8 cellular contexts compared by ENCODE assay signal in genomic region chr3:87145553-87145952, GRCh38.
DNase-seq lines count a peak whose midpoint lies in the region; ATAC-seq lines count a peak whose summit lies in the region.

No MANE protein-coding gene starts in this region.

- peaks cover 2% of the 10 kb centered on the region; the same call in 1 of the 2 replicates for H3K4me1 ChIP-seq in iPS DF 6.9 (ENCODE audit: control insufficient read depth, insufficient read depth, low read length)

- H3K27ac ChIP-seq in iPS DF 6.9 (ENCODE audit: low read length): no peak overlapping the region

- peak; percentile 17 for DNase-seq in SIG-M5 treated with dmso at 0.1 percent for 504 hours (lab: John Stamatoyannopoulos, UW; ENCODE audit: unreplicated experiment)
- DNase-seq in SIG-M5 (lab: John Stamatoyannopoulos, UW): no peak
- DNase-seq in HCEC 1CT: peak; percentile 32
- DNase-seq in OCI-M1 (lab: John Stamatoyannopoulos, UW): peak; percentile 31
- DNase-seq in iPS DF 6.9 (ENCODE audit: low read depth, low spot score): peak; percentile 66
- no peak for DNase-seq in NCI-H1930 (lab: John Stamatoyannopoulos, UW)
- DNase-seq in HuH-7.5 (ENCODE audit: low spot score): no peak

- ATAC-seq in GM19328 (IDR thresholded peaks at IDR 0.05; ENCODE audit: unreplicated experiment): no peak

- no peaks in the 10 kb centered on the region for H3K36me3 ChIP-seq in iPS DF 6.9 (ENCODE audit: control insufficient read depth, insufficient read depth, low read length)

- WGBS in iPS DF 6.9 (ENCODE audit: insufficient coverage, insufficient read length): no CpG with 5 or more reads among the region's 6 CpGs

- H3K9me3 ChIP-seq in iPS DF 6.9 (ENCODE audit: control insufficient read depth, insufficient read depth, low read length): no peaks in the 10 kb centered on the region; the same call in 1 of the 2 replicates

- H3K4me3 ChIP-seq in iPS DF 6.9 (ENCODE audit: low read length): no peak overlapping the region

- no peaks in the 10 kb centered on the region for H3K27me3 ChIP-seq in iPS DF 6.9 (ENCODE audit: control insufficient read depth, insufficient read depth, low read length)

Comparison
In these comparisons a context has a peak if more than half of its experiments do, and no peak if none do; other contexts are left out.
1. DNase-seq: peak in SIG-M5 treated with dmso at 0.1 percent for 504 hours (single experiment), HCEC 1CT (single experiment), OCI-M1 (single experiment) and iPS DF 6.9 (single experiment); none in SIG-M5 (single experiment), NCI-H1930 (0 of 2) and HuH-7.5 (single experiment).